Comparison of ENCODE assay signal across 14 cellular contexts in genomic region chr12:74285773-74286172, GRCh38.
"Had no signal": no experiment of that assay in that cellular context is flagged by ENCODE, and none has a peak within 500 bp of the region (broad histone marks: within the 10 kb centered on the region; RNA-seq: fewer than 3 reads in every experiment).

No MANE protein-coding gene starts in this region.

- H3K27ac ChIP-seq: body of pancreas, colonic mucosa, esophagus muscularis mucosa had no signal

- H3K27me3 ChIP-seq: body of pancreas, colonic mucosa, esophagus muscularis mucosa had no signal

- H3K9me3 ChIP-seq: body of pancreas, colonic mucosa, esophagus muscularis mucosa had no signal

- H3K4me3 ChIP-seq: body of pancreas, colonic mucosa, esophagus muscularis mucosa, lung had no signal

- H3K4me1 ChIP-seq: body of pancreas, colonic mucosa, esophagus muscularis mucosa had no signal

- H3K36me3 ChIP-seq: colonic mucosa, esophagus muscularis mucosa had no signal

- ATAC-seq: activated CD4-positive, CD25-positive, alpha-beta regulatory T cell treated with anti-CD3 and anti-CD28 coated beads, Interleukin-2, amount 50 U/mL, for 24 hours; activated CD8-positive, alpha-beta T cell treated with anti-CD3 and anti-CD28 coated beads, Interleukin-2, amount 10 ng/mL, durations not matched to agents 7 days and 5 days; body of pancreas; left colon; stimulated activated naive B cell treated with anti-CD40 and anti-IgM and Interleukin-4, amounts not matched to agents 10 μg/mL and 1 μg/mL and 100 μg/mL, for 72 hours had no signal

- DNase-seq: activated CD4-positive, alpha-beta T cell treated with anti-CD3 and anti-CD28 coated beads, Interleukin-2, amount 10 ng/mL, durations not matched to agents 7 days and 5 days; activated CD8-positive, alpha-beta T cell treated with anti-CD3 and anti-CD28 coated beads, Interleukin-2, amount 10 ng/mL, durations not matched to agents 7 days and 5 days; activated naive CD4-positive, alpha-beta T cell treated with anti-CD3 and anti-CD28 coated beads for 36 hours; activated T-cell treated with anti-CD3 and anti-CD28 coated beads, Interleukin-2, amount 50 U/mL, for 24 hours; body of pancreas; central memory CD4-positive, alpha-beta T cell; colonic mucosa; immature natural killer cell; left colon; occipital lobe; stimulated activated naive B cell treated with anti-CD40 and anti-IgM and Interleukin-4, amounts not matched to agents 10 μg/mL and 1 μg/mL and 100 μg/mL, for 72 hours had no signal
